In genomic region chr1:203628185-203628996, GRCh38 we compare ENCODE assay signal across 8 cellular contexts. TPM values are rescaled to one million over a fixed set of nuclear protein-coding genes. Genes with fewer than 3 reads are reported as not detected.
A peak's percentile ranks its signal among the peaks of the same experiment; 100 is the strongest.
DNase-seq lines count a peak whose midpoint lies in the region; TF ChIP-seq lines count a peak whose summit lies in the region.

No MANE protein-coding gene starts in this region.

- H3K9ac ChIP-seq in iPS-18a (ENCODE audit: low read length) = peak overlapping the region; percentile 33
- H3K9ac ChIP-seq in skeletal muscle tissue (ENCODE audit: low read depth in 1 of 3, low read length in 3 of 3) = peak overlapping the region; percentile 67 to 85 (median 83)

- H3K4me3 ChIP-seq in DOHH2 (ENCODE audit: low read length) = peak overlapping the region; percentile 72
- peak overlapping the region; percentile 73 for H3K4me3 ChIP-seq in MG63
- H3K4me3 ChIP-seq in astrocyte of the spinal cord (ENCODE audit: low read depth, low read length) = peak overlapping the region; percentile 91
- H3K4me3 ChIP-seq in iPS-18a (ENCODE audit: low read length) = peak overlapping the region; percentile 82
- H3K4me3 ChIP-seq in skeletal muscle tissue (ENCODE audit: low read length in 3 of 3) = peak overlapping the region; percentile 74 to 94 (median 88)

- H3K9me3 ChIP-seq in DOHH2 (ENCODE audit: control insufficient read depth, insufficient read depth, low read length) = no peaks in the 10 kb centered on the region
- H3K9me3 ChIP-seq in MG63 = no peaks in the 10 kb centered on the region
- H3K9me3 ChIP-seq in iPS-18a (ENCODE audit: control insufficient read depth, low read depth, low read length) = no peaks in the 10 kb centered on the region
- H3K9me3 ChIP-seq in skeletal muscle tissue (ENCODE audit: control insufficient read depth in 3 of 3, low read length in 3 of 3) = no peaks in the 10 kb centered on the region

- no peak overlapping the region for H3K27ac ChIP-seq in DOHH2 (ENCODE audit: low read depth, low read length)
- no peak overlapping the region for H3K27ac ChIP-seq in iPS-18a (ENCODE audit: low read length)
- peak overlapping the region; percentile 75 for H3K27ac ChIP-seq in skeletal muscle tissue (ENCODE audit: low read depth, low read length)

- H3K36me3 ChIP-seq in DOHH2 (ENCODE audit: control insufficient read depth, low read length) = no peaks in the 10 kb centered on the region
- H3K36me3 ChIP-seq in MG63 = peaks cover 42% of the 10 kb centered on the region
- H3K36me3 ChIP-seq in iPS-18a (ENCODE audit: control insufficient read depth, low read depth, low read length) = no peaks in the 10 kb centered on the region
- no peaks in the 10 kb centered on the region for H3K36me3 ChIP-seq in skeletal muscle tissue (ENCODE audit: control insufficient read depth in 3 of 3, insufficient read depth in 3 of 3, low read length in 3 of 3)

- H3K4me1 ChIP-seq in DOHH2 (ENCODE audit: control insufficient read depth, low read length) (peaks cover 42% of the 10 kb centered on the region), iPS-18a (ENCODE audit: control insufficient read depth, low read depth, low read length) (peaks cover 23% of the 10 kb centered on the region), skeletal muscle tissue (ENCODE audit: control insufficient read depth in 3 of 3, insufficient read depth in 3 of 3, low read length in 3 of 3) (peaks cover 48 to 52% (median 51%) of the 10 kb centered on the region in 3 donors)

- in situ Hi-C loops in astrocyte of the spinal cord (cut with HindIII; ENCODE audit: low sequenced_read_pairs) = no loop called here

- DNase-seq in MG63 (peak; percentile 91), astrocyte of the spinal cord (ENCODE audit: low read depth, low spot score) (peak; percentile 70), RPMI8226 (no peak), NCI-H1930 (lab: John Stamatoyannopoulos, UW) (no peak), GM19238 (ENCODE audit: insufficient read length, low spot score) (no peak)

- H3F3A ChIP-seq in DOHH2 (ENCODE audit: control insufficient read depth, insufficient read depth) = peaks cover 7% of the 10 kb centered on the region

- TF ChIP-seq CTCF in DOHH2 (IDR thresholded peaks at IDR 0.05; ENCODE audit: low read depth, low read length, poor library complexity, severe bottlenecking) (no peak), astrocyte of the spinal cord (IDR thresholded peaks at IDR 0.05; ENCODE audit: low read depth, low read length) (peak; percentile 41)

- no peaks in the 10 kb centered on the region for H4K20me1 ChIP-seq in DOHH2 (ENCODE audit: control insufficient read depth, insufficient read depth, low read depth, low read length)

- peak overlapping the region; percentile 81 for H3K4me2 ChIP-seq in DOHH2 (ENCODE audit: low read length)

- H3K27me3 ChIP-seq in DOHH2 (ENCODE audit: control insufficient read depth, low read length) (peaks cover 2% of the 10 kb centered on the region; the same call in 1 of the 2 replicates), MG63 (no peaks in the 10 kb centered on the region), iPS-18a (ENCODE audit: control insufficient read depth, insufficient read depth, low read length) (peaks cover 33% of the 10 kb centered on the region), skeletal muscle tissue (ENCODE audit: control insufficient read depth in 3 of 3, insufficient read depth in 3 of 3, low read length in 3 of 3) (no peaks in the 10 kb centered on the region)

- H3K79me2 ChIP-seq in DOHH2 (ENCODE audit: control insufficient read depth, low read length) = no peaks in the 10 kb centered on the region

- H3K9me2 ChIP-seq in DOHH2 (replicated peaks; ENCODE audit: control insufficient read depth, low read length) = no peaks in the 10 kb centered on the region

RNA-seq across cellular contexts. Expression of gene ATP2B4, which starts 1.8 kb away (rescaled TPM):
- 37.6 and 43.6 TPM in 2 replicates for total RNA-seq in MG63 (2014; rRNA removed; shearing (Covaris generic); ENCODE audit: low replicate concordance)
- total RNA-seq in skeletal muscle tissue = 60.5 TPM

Comparison
In these comparisons a context has a peak if more than half of its experiments do, and no peak if none do; other contexts are left out.
1. DNase-seq: peak in MG63 (single experiment) and astrocyte of the spinal cord (single experiment); none in RPMI8226 (single experiment), NCI-H1930 (0 of 2) and GM19238 (single experiment).
2. Peak in every context shown above with its lines, with median percentiles within 50 percentile points of each other: H3K4me3 ChIP-seq.